In genomic region chr15:36177590-36178281, GRCh38 we compare ENCODE assay signal across 10 cellular contexts.
A peak's percentile ranks its signal among the peaks of the same experiment; 100 is the strongest.
DNase-seq lines count a peak whose midpoint lies in the region; ATAC-seq and TF ChIP-seq lines count a peak whose summit lies in the region.
"Had no signal": no experiment of that assay in that cellular context is flagged by ENCODE, and none has a peak within 500 bp of the region (broad histone marks: within the 10 kb centered on the region; RNA-seq: fewer than 3 reads in every experiment).

No MANE protein-coding gene starts in this region.

- CTCF ChIA-PET in activated naive CD4-positive, alpha-beta T cell treated with anti-CD3 and anti-CD28 coated beads for 36 hours (lab: Charles Lee), result no interaction called here

- H3K9me3 ChIP-seq in upper lobe of right lung, result no peaks in the 10 kb centered on the region
- H3K9me3 ChIP-seq: stomach had no signal

- H3K27me3 Mint-ChIP-seq in naive thymus-derived CD8-positive, alpha-beta T cell, result peaks cover 0 to 3% (median 0%) of the 10 kb centered on the region in 5 donors
- H3K27me3 Mint-ChIP-seq in activated naive CD4-positive, alpha-beta T cell treated with anti-CD3 and anti-CD28 coated beads for 36 hours (ENCODE audit: low read depth), result no peaks in the 10 kb centered on the region

- peaks cover 11% of the 10 kb centered on the region for H3K4me1 ChIP-seq in upper lobe of right lung

- no peak overlapping the region for H3K27ac ChIP-seq in upper lobe of right lung

- H3K36me3 Mint-ChIP-seq in naive thymus-derived CD8-positive, alpha-beta T cell, result no peaks in the 10 kb centered on the region
- H3K36me3 Mint-ChIP-seq in activated naive CD4-positive, alpha-beta T cell treated with anti-CD3 and anti-CD28 coated beads for 36 hours (ENCODE audit: low read depth), result no peaks in the 10 kb centered on the region

- peaks cover 0 to 5% (median 0%) of the 10 kb centered on the region in 9 donors for H3K9me3 Mint-ChIP-seq in naive thymus-derived CD8-positive, alpha-beta T cell
- H3K9me3 Mint-ChIP-seq in activated naive CD4-positive, alpha-beta T cell treated with anti-CD3 and anti-CD28 coated beads for 36 hours, result no peaks in the 10 kb centered on the region

- POLR2A ChIA-PET in naive thymus-derived CD8-positive, alpha-beta T cell (lab: Charles Lee), result no interaction called here

- no peak for TF ChIP-seq CTCF in foreskin fibroblast (IDR thresholded peaks at IDR 0.05; ENCODE audit: low read depth, low read length)
- TF ChIP-seq CTCF in upper lobe of right lung (IDR thresholded peaks at IDR 0.05), result no peak

- H3K4me3 ChIP-seq in foreskin fibroblast (ENCODE audit: low read depth in 1 of 2, low read length in 2 of 2) (no peak overlapping the region), upper lobe of right lung (no peak overlapping the region)
- H3K4me3 ChIP-seq: stomach had no signal

- no peak overlapping the region for H3K4me3 Mint-ChIP-seq in naive thymus-derived CD8-positive, alpha-beta T cell
- no peak overlapping the region for H3K4me3 Mint-ChIP-seq in activated naive CD4-positive, alpha-beta T cell treated with anti-CD3 and anti-CD28 coated beads for 36 hours

- H3K27me3 ChIP-seq in upper lobe of right lung, result no peaks in the 10 kb centered on the region
- H3K27me3 ChIP-seq: stomach had no signal

- no peaks in the 10 kb centered on the region for H3K36me3 ChIP-seq in upper lobe of right lung
- H3K36me3 ChIP-seq: stomach had no signal

- DNase-seq in NCI-H510A treated with DMSO at 0.1 percent for 48 hours (lab: John Stamatoyannopoulos, UW) (peak; percentile 57), NCI-H510A (lab: John Stamatoyannopoulos, UW) (no peak), NCI-H774 (lab: John Stamatoyannopoulos, UW) (peak; percentile 90), foreskin fibroblast (peak; percentile 34 to 66), upper lobe of right lung (no peak), posterior cingulate gyrus (no peak)
- DNase-seq in naive thymus-derived CD8-positive, alpha-beta T cell, result no peak
- no peak for DNase-seq in activated naive CD4-positive, alpha-beta T cell treated with anti-CD3 and anti-CD28 coated beads for 36 hours
- DNase-seq: GOT3, stomach had no signal

- ATAC-seq in upper lobe of right lung, result peak; percentile 50
- ATAC-seq in naive thymus-derived CD8-positive, alpha-beta T cell, result no peak

- intact Hi-C loops in upper lobe of right lung (cut with DNase I), result no loop called here
- intact Hi-C loops in posterior cingulate gyrus (cut with DNase I), result no loop called here
- intact Hi-C loops in activated naive CD4-positive, alpha-beta T cell treated with anti-CD3 and anti-CD28 coated beads for 36 hours (cut with micrococcal nuclease), result no loop called here

- H3K27ac Mint-ChIP-seq in naive thymus-derived CD8-positive, alpha-beta T cell, result no peak overlapping the region
- H3K27ac Mint-ChIP-seq in activated naive CD4-positive, alpha-beta T cell treated with anti-CD3 and anti-CD28 coated beads for 36 hours, result no peak overlapping the region

- peaks cover 0 to 2% (median 0%) of the 10 kb centered on the region in 4 donors for H3K4me1 Mint-ChIP-seq in naive thymus-derived CD8-positive, alpha-beta T cell
- H3K4me1 Mint-ChIP-seq in activated naive CD4-positive, alpha-beta T cell treated with anti-CD3 and anti-CD28 coated beads for 36 hours (ENCODE audit: low read depth), result no peaks in the 10 kb centered on the region

Comparison
In these comparisons a context has a peak if more than half of its experiments do, and no peak if none do; other contexts are left out.
1. DNase-seq: peak in NCI-H510A treated with DMSO at 0.1 percent for 48 hours (single experiment), NCI-H774 (single experiment) and foreskin fibroblast (2 of 2); none in NCI-H510A (single experiment), upper lobe of right lung (single experiment), naive thymus-derived CD8-positive, alpha-beta T cell (0 of 10), posterior cingulate gyrus (0 of 10) and activated naive CD4-positive, alpha-beta T cell treated with anti-CD3 and anti-CD28 coated beads for 36 hours (single experiment).